In the genomic region with DNA sequence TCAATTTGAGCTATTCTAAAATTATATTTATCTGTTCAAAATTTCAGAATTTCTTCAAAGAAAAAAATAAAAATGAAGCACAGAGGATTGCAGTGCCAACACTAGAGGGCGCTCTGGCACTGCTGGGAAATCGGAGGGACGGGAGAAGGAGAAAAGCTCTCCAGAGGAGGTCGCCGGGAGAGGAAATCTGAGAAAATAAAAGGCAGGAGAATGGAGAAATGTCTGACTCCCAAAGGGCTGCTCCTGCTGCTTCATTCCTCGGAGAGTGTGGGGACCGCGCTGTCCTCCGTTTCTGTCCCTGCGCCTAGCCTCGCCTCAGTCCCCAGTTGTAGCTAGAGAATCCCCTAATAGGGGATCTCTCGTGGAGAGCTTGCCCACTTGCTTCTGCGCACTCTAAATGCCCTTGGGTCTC, we compare ENCODE assay signal across 8 cellular contexts. TPM values are rescaled to one million over a fixed set of nuclear protein-coding genes. Genes with fewer than 3 reads are reported as not detected.
DNase-seq lines count a peak whose midpoint lies in the region; ATAC-seq, FAIRE-seq and TF ChIP-seq lines count a peak whose summit lies in the region.

No MANE protein-coding gene starts in this region.

- intact Hi-C loops in HepG2 (cut with micrococcal nuclease; ENCODE audit: unreplicated experiment): loop anchor here (1.0 to 10.0 kb wide), 5 partner anchors 85 to 440 kb away; no protein-coding TSS in a partner anchor

- no peak for TF ChIP-seq EP300 in HepG2 (IDR thresholded peaks at IDR 0.05; ENCODE audit: low read depth in 2 of 2, low read length in 2 of 2)
- no peak for TF ChIP-seq EP300 in HepG2 (CRISPR knock-in tag; IDR thresholded peaks at IDR 0.05; ENCODE audit: borderline replicate concordance)

- no peak overlapping the region for H3K27ac ChIP-seq in HepG2 (ENCODE audit: extremely low read length, insufficient read depth, low read length)

- no peak for ATAC-seq in activated CD4-positive, CD25-positive, alpha-beta regulatory T cell treated with anti-CD3 and anti-CD28 coated beads, Interleukin-2, amount 50 U/mL, for 24 hours
- peak; percentile 71 for ATAC-seq in HepG2
- ATAC-seq in HG03342 (IDR thresholded peaks at IDR 0.05; ENCODE audit: unreplicated experiment): no peak

- no peaks in the 10 kb centered on the region for H3K36me3 ChIP-seq in HepG2 (replicated peaks in 1 of 2; ENCODE audit: control insufficient read depth in 1 of 2, insufficient read depth in 2 of 2, low read length in 2 of 2)

- H3K4me3 ChIP-seq in HepG2 (replicated peaks in 1 of 3; ENCODE audit: insufficient read depth in 1 of 3, low read depth in 2 of 3, low read length in 3 of 3): no peak overlapping the region

- H3K79me2 ChIP-seq in HepG2 (ENCODE audit: insufficient read depth, low read length): no peaks in the 10 kb centered on the region

- no peak overlapping the region for H3K9ac ChIP-seq in HepG2 (ENCODE audit: insufficient read depth, low read depth, low read length)

- peak; percentile 88 for TF ChIP-seq RAD21 in HepG2 (CRISPR knock-in tag; IDR thresholded peaks at IDR 0.05)

- no peak for TF ChIP-seq POLR2A in HepG2 (IDR thresholded peaks at IDR 0.05; ENCODE audit: insufficient read depth in 1 of 2, low read depth in 2 of 2, low read length in 2 of 2)

- H3K9me3 ChIP-seq in HepG2 (ENCODE audit: low read length): no peaks in the 10 kb centered on the region

- H3K4me2 ChIP-seq in HepG2 (ENCODE audit: low read depth, low read length): no peak overlapping the region

- TF ChIP-seq CTCF in HepG2 (CRISPR knock-in tag; IDR thresholded peaks at IDR 0.05): peak; percentile 84

- 52% methylated on average over 13 of the region's 13 CpGs for WGBS in HepG2 (ENCODE audit: low lambda C conversion rate)

- BruUV-seq in HepG2 (replicated peaks; lab: Mats Ljungman, UMichigan): no TSS peak

- H4K20me1 ChIP-seq in HepG2 (ENCODE audit: insufficient read depth, low read length): no peaks in the 10 kb centered on the region

- DNase-seq in activated CD4-positive, CD25-positive, alpha-beta regulatory T cell (lab: John Stamatoyannopoulos, UW): peak in 3 of 4 experiments; percentile 3 to 7 (median 4)
- peak; percentile 14 for DNase-seq in NCI-H2107 treated with DMSO at 0.1 percent for 48 hours (lab: John Stamatoyannopoulos, UW; ENCODE audit: unreplicated experiment)
- peak; percentile 63 for DNase-seq in activated CD4-positive, CD25-positive, alpha-beta regulatory T cell treated with anti-CD3 and anti-CD28 coated beads, Interleukin-2, amount 50 U/mL, for 72 hours
- DNase-seq in dedifferentiated amniotic fluid mesenchymal stem cell (ENCODE audit: extremely low spot score): peak; percentile 67
- peak; percentile 41 for DNase-seq in HepG2 (ENCODE audit: low spot score)
- DNase-seq in stimulated activated CD4-positive, alpha-beta T cell treated with anti-CD3 and anti-CD28 coated beads, Interleukin-4, amount 100 ng/mL, for 4 hours: peak; percentile 8 to 43

- H3K27me3 ChIP-seq in HepG2 (ENCODE audit: control insufficient read depth in 1 of 2, insufficient read depth in 2 of 2, low read length in 2 of 2): no peaks in the 10 kb centered on the region

- CTCF ChIA-PET in HepG2 (lab: Yijun Ruan, JAX; ENCODE audit: low intra/inter-chr PET ratio, low total read pairs): interaction anchor here (1.8 to 2.4 kb wide), 3 partner anchors 85 to 175 kb away, joined by 8 to 53 read pairs (median 17); no protein-coding TSS in a partner anchor

- no peak overlapping the region for H2AFZ ChIP-seq in HepG2 (ENCODE audit: low read length)

- peak; percentile 50 for FAIRE-seq in HepG2 (lab: Jason Lieb, UNC)

- POLR2A ChIA-PET in HepG2 (lab: Yijun Ruan, JAX): interaction anchor here (0.9 to 1.5 kb wide), 3 partner anchors 39 to 108 kb away, joined by 3 to 11 read pairs (median 4); partner anchors contain the start of genes ARSB, BHMT2 and DMGDH

- H3K4me1 ChIP-seq in HepG2 (ENCODE audit: insufficient read depth, low read length): peaks cover 39% of the 10 kb centered on the region

- in situ Hi-C loops in HepG2 (cut with HindIII; ENCODE audit: extremely low pct_ligation_motif_present, low pct_unique_long_range_greater_than_20kb): loop anchor here (5.0 kb wide), 1 partner anchor 107 kb away; no protein-coding TSS in a partner anchor

TF ChIP-seq in HepG2, 621 proteins besides CTCF, POLR2A, EP300 and RAD21 (continues in another document):
- TF ChIP-seq SP140L (CRISPR knock-in tag; IDR thresholded peaks at IDR 0.05; ENCODE audit: borderline replicate concordance) (peak; percentile 54; the same call in 1 of the 2 replicates), SRF (IDR thresholded peaks at IDR 0.05; ENCODE audit: low read depth, low read length) (no peak)

RNA-seq across cellular contexts. Expression of gene ARSB, which starts 40.0 kb away (rescaled TPM):
- 29.5 and 52.6 TPM in 2 replicates for total RNA-seq in HepG2 (2016; rRNA removed; fragmentation: Illumina TruSeq; extraction: Trizol)
- 31.9 and 35.6 TPM in 2 replicates for total RNA-seq in HepG2 (2016; cell fraction: cytosol; rRNA removed; fragmentation: Illumina TruSeq; extraction: Trizol; ENCODE audit: low read depth)
- total RNA-seq in HepG2 (2016; cell fraction: insoluble cytoplasmic fraction; rRNA removed; fragmentation: Illumina TruSeq; extraction: Trizol): 27.5 and 50.9 TPM in 2 replicates
- total RNA-seq in HepG2 (2016; cell fraction: membrane; rRNA removed; fragmentation: Illumina TruSeq; extraction: Trizol): 31.2 TPM in 2 replicates
- 68.6 and 68.7 TPM in 2 replicates for total RNA-seq in HepG2 (2016; cell fraction: nucleus; rRNA removed; fragmentation: Illumina TruSeq; extraction: Trizol)
- 60.8 and 66.4 TPM in 2 replicates for polyA plus RNA-seq in HepG2 (2011; rRNA removed)
- polyA plus RNA-seq in HepG2 (2011; cell fraction: cytosol; rRNA removed): 47.7 and 50.6 TPM in 2 replicates
- polyA plus RNA-seq in HepG2 (2011; cell fraction: nucleus; rRNA removed): 32.8 and 34.4 TPM in 2 replicates
- polyA plus RNA-seq in HepG2 (2012): 36.1 and 38.1 TPM in 2 replicates
- 6.9 and 7.3 TPM in 2 replicates for polyA plus RNA-seq in HepG2 (2016; cell fraction: cytosol; fragmentation: Illumina TruSeq; extraction: Trizol; ENCODE audit: low read depth)
- polyA plus RNA-seq in HepG2 (2016; cell fraction: insoluble cytoplasmic fraction; fragmentation: Illumina TruSeq; extraction: Trizol; ENCODE audit: low read depth): 20.7 and 24.7 TPM in 2 replicates
- 10.7 and 11.5 TPM in 2 replicates for polyA plus RNA-seq in HepG2 (2016; cell fraction: membrane; fragmentation: Illumina TruSeq; extraction: Trizol; ENCODE audit: low read depth)
- 62.9 and 65.1 TPM in 2 replicates for polyA plus RNA-seq in HepG2 (2016; cell fraction: nucleus; fragmentation: Illumina TruSeq; extraction: Trizol; ENCODE audit: insufficient read depth, low read depth)
- polyA minus RNA-seq in HepG2 (2011; rRNA and poly(A)+ RNA removed; ENCODE audit: low replicate concordance): 13.2 and 89.5 TPM in 2 replicates
- 71.8 and 79.4 TPM in 2 replicates for polyA minus RNA-seq in HepG2 (2011; cell fraction: cytosol; rRNA and poly(A)+ RNA removed)
- polyA minus RNA-seq in HepG2 (2011; cell fraction: nucleus; rRNA and poly(A)+ RNA removed): 74.4 and 82.4 TPM in 2 replicates

RNA-seq across cellular contexts. Expression of gene DMGDH, which starts 44.4 kb away (rescaled TPM):
- total RNA-seq in HepG2 (2016; rRNA removed; fragmentation: Illumina TruSeq; extraction: Trizol): 4.6 and 7.9 TPM in 2 replicates
- total RNA-seq in HepG2 (2016; cell fraction: cytosol; rRNA removed; fragmentation: Illumina TruSeq; extraction: Trizol; ENCODE audit: low read depth): 2.6 and 5.4 TPM in 2 replicates
- 4.1 and 7.2 TPM in 2 replicates for total RNA-seq in HepG2 (2016; cell fraction: insoluble cytoplasmic fraction; rRNA removed; fragmentation: Illumina TruSeq; extraction: Trizol)
- 6.9 and 7.7 TPM in 2 replicates for total RNA-seq in HepG2 (2016; cell fraction: membrane; rRNA removed; fragmentation: Illumina TruSeq; extraction: Trizol)
- 5.3 and 6.5 TPM in 2 replicates for total RNA-seq in HepG2 (2016; cell fraction: nucleus; rRNA removed; fragmentation: Illumina TruSeq; extraction: Trizol)
- 3.2 and 3.6 TPM in 2 replicates for polyA plus RNA-seq in HepG2 (2011; rRNA removed)
- 2.2 and 3.7 TPM in 2 replicates for polyA plus RNA-seq in HepG2 (2011; cell fraction: cytosol; rRNA removed)
- polyA plus RNA-seq in HepG2 (2011; cell fraction: nucleus; rRNA removed): 1.9 and 2.6 TPM in 2 replicates
- polyA plus RNA-seq in HepG2 (2012): 3.9 and 8.5 TPM in 2 replicates
- 1.9 and 2.1 TPM in 2 replicates for polyA plus RNA-seq in HepG2 (2016; cell fraction: cytosol; fragmentation: Illumina TruSeq; extraction: Trizol; ENCODE audit: low read depth)
- polyA plus RNA-seq in HepG2 (2016; cell fraction: insoluble cytoplasmic fraction; fragmentation: Illumina TruSeq; extraction: Trizol; ENCODE audit: low read depth): 3.3 and 4.2 TPM in 2 replicates
- polyA plus RNA-seq in HepG2 (2016; cell fraction: membrane; fragmentation: Illumina TruSeq; extraction: Trizol; ENCODE audit: low read depth): 3.1 and 5.1 TPM in 2 replicates
- 3.9 and 4.6 TPM in 2 replicates for polyA plus RNA-seq in HepG2 (2016; cell fraction: nucleus; fragmentation: Illumina TruSeq; extraction: Trizol; ENCODE audit: insufficient read depth, low read depth)
- 0.35 and 2.7 TPM in 2 replicates for polyA minus RNA-seq in HepG2 (2011; rRNA and poly(A)+ RNA removed; ENCODE audit: low replicate concordance)
- polyA minus RNA-seq in HepG2 (2011; cell fraction: cytosol; rRNA and poly(A)+ RNA removed): 2.3 and 3.3 TPM in 2 replicates
- 6.1 and 8.1 TPM in 2 replicates for polyA minus RNA-seq in HepG2 (2011; cell fraction: nucleus; rRNA and poly(A)+ RNA removed)

RNA-seq across cellular contexts. Expression of gene BHMT2, which starts 44.5 kb away (rescaled TPM):
- 18.8 and 24.1 TPM in 2 replicates for total RNA-seq in HepG2 (2016; rRNA removed; fragmentation: Illumina TruSeq; extraction: Trizol)
- 3.8 and 4.2 TPM in 2 replicates for total RNA-seq in HepG2 (2016; cell fraction: cytosol; rRNA removed; fragmentation: Illumina TruSeq; extraction: Trizol; ENCODE audit: low read depth)
- 20.1 and 22.9 TPM in 2 replicates for total RNA-seq in HepG2 (2016; cell fraction: insoluble cytoplasmic fraction; rRNA removed; fragmentation: Illumina TruSeq; extraction: Trizol)
- total RNA-seq in HepG2 (2016; cell fraction: membrane; rRNA removed; fragmentation: Illumina TruSeq; extraction: Trizol): 9.9 and 10.6 TPM in 2 replicates
- 12.4 and 16.0 TPM in 2 replicates for total RNA-seq in HepG2 (2016; cell fraction: nucleus; rRNA removed; fragmentation: Illumina TruSeq; extraction: Trizol)
- polyA plus RNA-seq in HepG2 (2011; rRNA removed): 11.4 and 13.8 TPM in 2 replicates
- 7.9 and 9.3 TPM in 2 replicates for polyA plus RNA-seq in HepG2 (2011; cell fraction: cytosol; rRNA removed)
- polyA plus RNA-seq in HepG2 (2011; cell fraction: nucleus; rRNA removed): 9.9 and 17.2 TPM in 2 replicates
- 17.3 and 29.7 TPM in 2 replicates for polyA plus RNA-seq in HepG2 (2012)
- polyA plus RNA-seq in HepG2 (2016; cell fraction: cytosol; fragmentation: Illumina TruSeq; extraction: Trizol; ENCODE audit: low read depth): 4.8 and 5.9 TPM in 2 replicates
- polyA plus RNA-seq in HepG2 (2016; cell fraction: insoluble cytoplasmic fraction; fragmentation: Illumina TruSeq; extraction: Trizol; ENCODE audit: low read depth): 24.9 and 32.3 TPM in 2 replicates
- 7.8 and 10.1 TPM in 2 replicates for polyA plus RNA-seq in HepG2 (2016; cell fraction: membrane; fragmentation: Illumina TruSeq; extraction: Trizol; ENCODE audit: low read depth)
- polyA plus RNA-seq in HepG2 (2016; cell fraction: nucleus; fragmentation: Illumina TruSeq; extraction: Trizol; ENCODE audit: insufficient read depth, low read depth): 41.7 and 45.7 TPM in 2 replicates
- polyA minus RNA-seq in HepG2 (2011; rRNA and poly(A)+ RNA removed; ENCODE audit: low replicate concordance): 8.8 TPM in 1 of 2 replicates, not detected in the other
- polyA minus RNA-seq in HepG2 (2011; cell fraction: cytosol; rRNA and poly(A)+ RNA removed): 3.7 and 5.3 TPM in 2 replicates
- 18.4 and 18.5 TPM in 2 replicates for polyA minus RNA-seq in HepG2 (2011; cell fraction: nucleus; rRNA and poly(A)+ RNA removed)

Comparison
In these comparisons a context has a peak if more than half of its experiments do, and no peak if none do; other contexts are left out.
1. DNase-seq: peak in every context shown above with its lines; median percentile 67 in dedifferentiated amniotic fluid mesenchymal stem cell; 63 in activated CD4-positive, CD25-positive, alpha-beta regulatory T cell treated with anti-CD3 and anti-CD28 coated beads, Interleukin-2, amount 50 U/mL, for 72 hours; 41 in HepG2; 26 in stimulated activated CD4-positive, alpha-beta T cell treated with anti-CD3 and anti-CD28 coated beads, Interleukin-4, amount 100 ng/mL, for 4 hours; 14 in NCI-H2107 treated with DMSO at 0.1 percent for 48 hours; 4 in activated CD4-positive, CD25-positive, alpha-beta regulatory T cell.